In genomic region chr1:235633220-235633540, GRCh38 we compare ENCODE assay signal across 15 cellular contexts. TPM values are rescaled to one million over a fixed set of nuclear protein-coding genes. Genes with fewer than 3 reads are reported as not detected.
DNase-seq lines count a peak whose midpoint lies in the region; ATAC-seq and TF ChIP-seq lines count a peak whose summit lies in the region.
"Had no signal": no experiment of that assay in that cellular context is flagged by ENCODE, and none has a peak within 500 bp of the region (broad histone marks: within the 10 kb centered on the region; RNA-seq: fewer than 3 reads in every experiment).

No MANE protein-coding gene starts in this region.

- in situ Hi-C loops in G401 (cut with HindIII; ENCODE audit: low sequenced_read_pairs), result no loop called here

- no peak overlapping the region for H3K4me2 ChIP-seq in trophoblast cell (ENCODE audit: low read length)

- H3K4me1 ChIP-seq in trophoblast cell (ENCODE audit: control insufficient read depth in 1 of 2, insufficient read depth in 2 of 2, low read length in 2 of 2), result peaks cover 2 to 9% of the 10 kb centered on the region in 2 experiments
- H3K4me1 ChIP-seq: upper lobe of left lung had no signal

- DNase-seq in G401 (ENCODE audit: low spot score) (peak; percentile 93), cerebellar cortex (ENCODE audit: low spot score) (peak; percentile 91), trophoblast cell (no peak), Ammon's horn (ENCODE audit: low spot score) (no peak), RWPE1 (ENCODE audit: low spot score) (no peak), HUDEP-2 (lab: John Stamatoyannopoulos, UW; ENCODE audit: unreplicated experiment in 76 of 76) (no peak)
- DNase-seq: activated CD4-positive, alpha-beta T cell treated with anti-CD3 and anti-CD28 coated beads for 4 hours; activated T-cell treated with anti-CD3 and anti-CD28 coated beads, Interleukin-2, amount 50 U/mL, for 4 hours; NCI-H146; NCI-H524; stimulated activated CD4-positive, alpha-beta T cell treated with anti-CD3 and anti-CD28 coated beads, Interleukin-4, amount 100 ng/mL, for 1 hour; upper lobe of left lung had no signal

- no peak overlapping the region for H3K4me3 ChIP-seq in trophoblast cell (ENCODE audit: low read depth, low read length)

- H3K79me2 ChIP-seq in trophoblast cell (ENCODE audit: control insufficient read depth, insufficient read depth, low read length, poor library complexity), result no peaks in the 10 kb centered on the region

- CTCF ChIA-PET in RWPE1 (lab: Yijun Ruan, JAX), result interaction anchor here (0.5 to 0.6 kb wide), 2 partner anchors 14 to 36 kb away, joined by 3 read pairs; no protein-coding TSS in a partner anchor

- no peak overlapping the region for H3K27ac ChIP-seq in trophoblast cell (ENCODE audit: low read depth, low read length)
- no peak overlapping the region for H3K27ac ChIP-seq in RWPE1
- H3K27ac ChIP-seq: upper lobe of left lung had no signal

- no peak overlapping the region for H3K14ac ChIP-seq in trophoblast cell (ENCODE audit: low read length)

- no peak overlapping the region for H2AK5ac ChIP-seq in trophoblast cell (ENCODE audit: low read length)

- no peak overlapping the region for H2BK120ac ChIP-seq in trophoblast cell (ENCODE audit: insufficient read depth, low read length, poor library complexity)

- H3K79me1 ChIP-seq in trophoblast cell (ENCODE audit: low read length), result no peaks in the 10 kb centered on the region

- H4K12ac ChIP-seq in trophoblast cell (ENCODE audit: low read depth, low read length), result no peak overlapping the region

- H3K9me3 ChIP-seq in trophoblast cell (ENCODE audit: insufficient read depth, low read depth, low read length), result no peaks in the 10 kb centered on the region
- H3K9me3 ChIP-seq: upper lobe of left lung had no signal

- no peak for TF ChIP-seq CTCF in RWPE1 (conservative IDR thresholded peaks at IDR 0.05; ENCODE audit: low read depth)

- H3K36me3 ChIP-seq in trophoblast cell (ENCODE audit: control insufficient read depth in 1 of 2, insufficient read depth in 2 of 2, low read length in 2 of 2), result no peaks in the 10 kb centered on the region
- H3K36me3 ChIP-seq: upper lobe of left lung had no signal

- ATAC-seq in HG02759 (IDR thresholded peaks at IDR 0.05; ENCODE audit: unreplicated experiment), result peak; percentile 21
- ATAC-seq: activated T-cell treated with anti-CD3 and anti-CD28 coated beads, Interleukin-2, amount 50 U/mL, for 4 hours; Panc1 had no signal

- H3K9ac ChIP-seq in trophoblast cell (ENCODE audit: low read length), result no peak overlapping the region

- H3K4ac ChIP-seq in trophoblast cell (ENCODE audit: low read depth, low read length), result no peak overlapping the region

- H3K27me3 ChIP-seq in trophoblast cell (ENCODE audit: insufficient read depth, low read length), result no peaks in the 10 kb centered on the region
- H3K27me3 ChIP-seq: upper lobe of left lung had no signal

- peak overlapping the region; percentile 91 for H3K23ac ChIP-seq in trophoblast cell (ENCODE audit: low read length)

- no peak overlapping the region for H4K91ac ChIP-seq in trophoblast cell (ENCODE audit: low read depth, low read length)

- H4K8ac ChIP-seq in trophoblast cell (ENCODE audit: low read depth, low read length), result no peak overlapping the region

- H2BK12ac ChIP-seq in trophoblast cell (ENCODE audit: low read length), result no peak overlapping the region

- no peak overlapping the region for H2AFZ ChIP-seq in trophoblast cell (ENCODE audit: insufficient read depth, low read length, poor library complexity)

- H3K18ac ChIP-seq in trophoblast cell (ENCODE audit: low read length), result no peak overlapping the region

- POLR2A ChIA-PET in RWPE1 (lab: Yijun Ruan, JAX; ENCODE audit: low non-redundant PET), result interaction anchor here (0.6 kb wide), 1 partner anchor 25 kb away, joined by 3 read pairs; no protein-coding TSS in a partner anchor

- H2BK5ac ChIP-seq in trophoblast cell (ENCODE audit: low read depth, low read length, poor library complexity), result no peak overlapping the region

- no CpG with 5 or more reads among the region's 3 CpGs for WGBS in trophoblast cell (ENCODE audit: extremely low coverage, insufficient coverage, insufficient read length)

RNA-seq across cellular contexts. Expression of gene GNG4, which starts 16.4 kb away (rescaled TPM):
- 3.4 and 7.5 TPM in 2 replicates for total RNA-seq in G401 (2014; rRNA removed; shearing (Covaris generic))
- 3.1 TPM in 2 replicates for polyA plus RNA-seq in trophoblast cell (2013)
- total RNA-seq: myocyte had no signal

Comparison
In these comparisons a context has a peak if more than half of its experiments do, and no peak if none do; other contexts are left out.
1. DNase-seq: peak in G401 (single experiment) and cerebellar cortex (single experiment); none in trophoblast cell (0 of 2), Ammon's horn (single experiment), RWPE1 (single experiment) and HUDEP-2 (0 of 76).